ENCODE assay signal across 8 cellular contexts in genomic region chr17:8079291-8080207, GRCh38. TPM values are rescaled to one million over a fixed set of nuclear protein-coding genes. Genes with fewer than 3 reads are reported as not detected.
DNase-seq lines count a peak whose midpoint lies in the region; ATAC-seq and TF ChIP-seq lines count a peak whose summit lies in the region.

No MANE protein-coding gene starts in this region.

- H3K4me2 ChIP-seq in Karpas-422 (ENCODE audit: low read depth, low read length, poor library complexity, severe bottlenecking): peak overlapping the region; percentile 96

- H3K36me3 Mint-ChIP-seq in activated naive CD4-positive, alpha-beta T cell treated with anti-CD3 and anti-CD28 coated beads, Interleukin-2, amount 10 ng/mL, durations not matched to agents 7 days and 5 days: no peaks in the 10 kb centered on the region

- peaks cover 35% of the 10 kb centered on the region for H3K27me3 Mint-ChIP-seq in activated naive CD4-positive, alpha-beta T cell treated with anti-CD3 and anti-CD28 coated beads, Interleukin-2, amount 10 ng/mL, durations not matched to agents 7 days and 5 days

- H4K20me1 ChIP-seq in Karpas-422 (ENCODE audit: insufficient read depth, low read depth, low read length): peaks cover 9% of the 10 kb centered on the region

- 1% methylated on average over 68 to 87 of the region's 87 CpGs for WGBS in ovary, 3 donors
- WGBS in thyroid gland, 2 donors: 1% methylated on average over 24 to 51 of the region's 87 CpGs

- H3K9me3 ChIP-seq in Karpas-422 (ENCODE audit: low read length): no peaks in the 10 kb centered on the region
- no peaks in the 10 kb centered on the region for H3K9me3 ChIP-seq in SK-N-MC (ENCODE audit: low read depth, low read length)
- H3K9me3 ChIP-seq in ovary: no peaks in the 10 kb centered on the region
- H3K9me3 ChIP-seq in thyroid gland: no peaks in the 10 kb centered on the region

- H3K27ac Mint-ChIP-seq in activated naive CD4-positive, alpha-beta T cell treated with anti-CD3 and anti-CD28 coated beads, Interleukin-2, amount 10 ng/mL, durations not matched to agents 7 days and 5 days: peak overlapping the region; percentile 73

- no peaks in the 10 kb centered on the region for H3K9me2 ChIP-seq in Karpas-422 (replicated peaks; ENCODE audit: insufficient read depth, low read length)

- no peaks in the 10 kb centered on the region for H3K79me2 ChIP-seq in Karpas-422 (ENCODE audit: low read length)

- H3K9ac ChIP-seq in Karpas-422 (ENCODE audit: low read length) (peak overlapping the region; percentile 82), SK-N-MC (ENCODE audit: insufficient read length) (peak overlapping the region; percentile 66)

- peak; percentile 68 for ATAC-seq in GM18861 (IDR thresholded peaks at IDR 0.05; ENCODE audit: unreplicated experiment)
- peak; percentile 90 for ATAC-seq in Right ventricle myocardium inferior

- H3K36me3 ChIP-seq in Karpas-422 (ENCODE audit: insufficient read depth, low read length) (no peaks in the 10 kb centered on the region), SK-N-MC (ENCODE audit: insufficient read depth, low read length) (no peaks in the 10 kb centered on the region), ovary (no peaks in the 10 kb centered on the region), thyroid gland (no peaks in the 10 kb centered on the region)

- H3K4me3 ChIP-seq in Karpas-422 (ENCODE audit: low read length) (peak overlapping the region; percentile 76), SK-N-MC (peak overlapping the region; percentile 90), ovary (peak overlapping the region; percentile 37), thyroid gland (replicated peaks in 1 of 3) (peak overlapping the region in 1 of 3 donors; percentile 16)

- H3K4me1 Mint-ChIP-seq in activated naive CD4-positive, alpha-beta T cell treated with anti-CD3 and anti-CD28 coated beads, Interleukin-2, amount 10 ng/mL, durations not matched to agents 7 days and 5 days: peaks cover 17% of the 10 kb centered on the region

- H3K27ac ChIP-seq in Karpas-422 (ENCODE audit: low read length) (peak overlapping the region; percentile 22; the same call in 1 of the 2 replicates), SK-N-MC (no peak overlapping the region), ovary (no peak overlapping the region), thyroid gland (no peak overlapping the region)

- TF ChIP-seq EP300 in ovary (IDR thresholded peaks at IDR 0.05): no peak

- TF ChIP-seq CTCF in ovary (IDR thresholded peaks at IDR 0.05) (peak; percentile 80 to 90 (median 80)), thyroid gland (IDR thresholded peaks at IDR 0.05) (peak; percentile 53 to 93 (median 80))

- CTCF ChIA-PET in activated naive CD4-positive, alpha-beta T cell treated with anti-CD3 and anti-CD28 coated beads, Interleukin-2, amount 10 ng/mL, durations not matched to agents 7 days and 5 days (lab: Charles Lee): interaction anchor here (0.7 to 3.8 kb wide), 13 partner anchors 9 to 147 kb away, joined by 3 to 31 read pairs (median 4); partner anchors contain the start of genes CNTROB and TRAPPC1

- TF ChIP-seq POLR2A in ovary (IDR thresholded peaks at IDR 0.05) (no peak), thyroid gland (IDR thresholded peaks at IDR 0.05) (no peak)

- H3K9me3 Mint-ChIP-seq in activated naive CD4-positive, alpha-beta T cell treated with anti-CD3 and anti-CD28 coated beads, Interleukin-2, amount 10 ng/mL, durations not matched to agents 7 days and 5 days: no peaks in the 10 kb centered on the region

- H3K27me3 ChIP-seq in Karpas-422 (ENCODE audit: low read length): no peaks in the 10 kb centered on the region
- H3K27me3 ChIP-seq in ovary: no peaks in the 10 kb centered on the region
- peaks cover 6% of the 10 kb centered on the region for H3K27me3 ChIP-seq in thyroid gland

- peak overlapping the region; percentile 83 for H3K4me3 Mint-ChIP-seq in activated naive CD4-positive, alpha-beta T cell treated with anti-CD3 and anti-CD28 coated beads, Interleukin-2, amount 10 ng/mL, durations not matched to agents 7 days and 5 days

- intact Hi-C loops in Right ventricle myocardium inferior (cut with DNase I) (no loop called here), ovary (cut with DNase I) (loop anchor here in 3 of 4 donors (5.0 to 10.0 kb wide), 2 partner anchors 223 to 225 kb away; no protein-coding TSS in a partner anchor), thyroid gland (cut with DNase I) (loop anchor here (10.0 kb wide), 1 partner anchor 225 kb away; no protein-coding TSS in a partner anchor)

- H3K4me1 ChIP-seq in Karpas-422 (ENCODE audit: low read length): peaks cover 12% of the 10 kb centered on the region
- H3K4me1 ChIP-seq in ovary (ENCODE audit: insufficient read depth): peaks cover 5% of the 10 kb centered on the region
- H3K4me1 ChIP-seq in thyroid gland: peaks cover 0 to 14% of the 10 kb centered on the region in 2 donors

- peak; percentile 66 for DNase-seq in A172 (ENCODE audit: low spot score)
- DNase-seq in Karpas-422: peak; percentile 95
- DNase-seq in SK-N-MC (ENCODE audit: low read depth, low spot score): no peak
- peak; percentile 81 for DNase-seq in activated naive CD4-positive, alpha-beta T cell treated with anti-CD3 and anti-CD28 coated beads, Interleukin-2, amount 10 ng/mL, durations not matched to agents 7 days and 5 days
- DNase-seq in Right ventricle myocardium inferior (ENCODE audit: missing footprints): peak; percentile 87
- peak; percentile 58 to 84 (median 74) for DNase-seq in ovary
- DNase-seq in thyroid gland: peak; percentile 62 to 64

- H2AFZ ChIP-seq in Karpas-422 (ENCODE audit: low read length): peak overlapping the region; percentile 94

RNA-seq across cellular contexts. Expression of gene ALOX12B, which starts 8.0 kb away (rescaled TPM):
- total RNA-seq in A172 (2014; rRNA removed; shearing (Covaris generic)): not detected in 2 replicates
- total RNA-seq in Karpas-422 (2014; rRNA removed; shearing (Covaris generic); ENCODE audit: low replicate concordance): 0.22 and 1.5 TPM in 2 replicates
- total RNA-seq in Right ventricle myocardium inferior (not detected), ovary (under 1 TPM in 1 of 7 donors, not detected in 6; 0.70 TPM), thyroid gland (not detected)
- not detected for polyA plus RNA-seq in ovary

RNA-seq across cellular contexts. Expression of gene ALOXE3, which starts 38.8 kb away (rescaled TPM):
- total RNA-seq in A172 (2014; rRNA removed; shearing (Covaris generic)): 0.05 TPM in 1 of 2 replicates, not detected in the other
- total RNA-seq in Karpas-422 (2014; rRNA removed; shearing (Covaris generic); ENCODE audit: low replicate concordance): 0.18 TPM in 1 of 2 replicates, not detected in the other
- not detected for total RNA-seq in Right ventricle myocardium inferior
- not detected for total RNA-seq in ovary
- polyA plus RNA-seq in ovary: under 1 TPM in 1 of 2 donors, not detected in 1; 0.07 TPM
- total RNA-seq in thyroid gland: not detected

RNA-seq across cellular contexts. Expression of gene ALOX15B, which starts 40.7 kb away (rescaled TPM):
- 0.14 TPM in 1 of 2 replicates, not detected in the other for total RNA-seq in A172 (2014; rRNA removed; shearing (Covaris generic))
- not detected in 2 replicates for total RNA-seq in Karpas-422 (2014; rRNA removed; shearing (Covaris generic); ENCODE audit: low replicate concordance)
- total RNA-seq in Right ventricle myocardium inferior: 0.16 TPM
- total RNA-seq in ovary: 10 to 100 TPM in 1 of 7 donors, 1 to 10 TPM in 1, under 1 TPM in 4, not detected in 1; 0.23 to 14.9 (median 0.78) TPM
- under 1 TPM; 0.25 to 0.88 TPM for polyA plus RNA-seq in ovary
- total RNA-seq in thyroid gland: 1 to 10 TPM in 3 of 4 donors, under 1 TPM in 1; 0.67 to 3.3 (median 1.1) TPM

RNA-seq across cellular contexts. Expression of gene HES7, which starts 44.4 kb away (rescaled TPM):
- not detected in 2 replicates for total RNA-seq in A172 (2014; rRNA removed; shearing (Covaris generic))
- 0.37 and 2.1 TPM in 2 replicates for total RNA-seq in Karpas-422 (2014; rRNA removed; shearing (Covaris generic); ENCODE audit: low replicate concordance)
- total RNA-seq in Right ventricle myocardium inferior (not detected), ovary (under 1 TPM in 6 of 7 donors, not detected in 1; 0.11 to 0.97 (median 0.81) TPM), thyroid gland (1 to 10 TPM in 1 of 4 donors, not detected in 3; 1.7 TPM)
- polyA plus RNA-seq in ovary: under 1 TPM in 1 of 2 donors, not detected in 1; 0.25 TPM
